Comparison of ENCODE assay signal across 8 cellular contexts in genomic region chr12:2341871-2342270, GRCh38.
DNase-seq lines count a peak whose midpoint lies in the region; ATAC-seq, FAIRE-seq and TF ChIP-seq lines count a peak whose summit lies in the region.

No MANE protein-coding gene starts in this region.

- peak; percentile 82 for FAIRE-seq in RCC 7860 (lab: Jason Lieb, UNC)

- DNase-seq in EH (ENCODE audit: low read depth) (peak; percentile 87), RCC 7860 (ENCODE audit: low spot score) (peak; percentile 77), fibroblast of gingiva (ENCODE audit: low read depth) (peak; percentile 81), retinal pigment epithelial cell (ENCODE audit: low read depth) (peak; percentile 61), mesendoderm (no peak), islet precursor cell (no peak), DMS79 (lab: John Stamatoyannopoulos, UW) (no peak)

- no peak overlapping the region for H3K18ac ChIP-seq in mesendoderm (ENCODE audit: low read length)

- H3K79me1 ChIP-seq in mesendoderm (ENCODE audit: low read length), result no peaks in the 10 kb centered on the region

- H3K4me3 ChIP-seq in retinal pigment epithelial cell (ENCODE audit: low read length) (no peak overlapping the region), mesendoderm (ENCODE audit: low read length) (no peak overlapping the region)

- no peak for ATAC-seq in HG02571 (IDR thresholded peaks at IDR 0.05; ENCODE audit: unreplicated experiment)

- no peaks in the 10 kb centered on the region for H3K79me2 ChIP-seq in mesendoderm (ENCODE audit: control insufficient read depth, insufficient read depth, low read length)

- no peak overlapping the region for H3K9ac ChIP-seq in mesendoderm (ENCODE audit: low read length)

- H2BK15ac ChIP-seq in mesendoderm (replicated peaks; ENCODE audit: low read depth), result no peak overlapping the region

- H2AK5ac ChIP-seq in mesendoderm (ENCODE audit: low read length), result no peak overlapping the region

- no CpG with 5 or more reads among the region's 7 CpGs for WGBS in mesendoderm (ENCODE audit: extremely low coverage, insufficient coverage, low lambda C conversion rate)

- TF ChIP-seq CTCF in retinal pigment epithelial cell (conservative IDR thresholded peaks at IDR 0.05; ENCODE audit: low read depth, low read length), result no peak

- H3K27me3 ChIP-seq in mesendoderm (ENCODE audit: insufficient read depth, low read length, poor library complexity), result no peaks in the 10 kb centered on the region

- no peak overlapping the region for H3K23ac ChIP-seq in mesendoderm (ENCODE audit: low read length)

- H2BK120ac ChIP-seq in mesendoderm (ENCODE audit: low read depth, low read length), result no peak overlapping the region

- H2BK5ac ChIP-seq in mesendoderm (ENCODE audit: low read length), result no peak overlapping the region

- no peaks in the 10 kb centered on the region for H3K36me3 ChIP-seq in mesendoderm (ENCODE audit: control insufficient read depth, insufficient read depth, low read length)

- no peak overlapping the region for H3K27ac ChIP-seq in mesendoderm (ENCODE audit: low read depth, low read length)

- H3K4me1 ChIP-seq in mesendoderm (ENCODE audit: control insufficient read depth, low read depth, low read length), result no peaks in the 10 kb centered on the region

- H4K5ac ChIP-seq in mesendoderm (ENCODE audit: low read length), result no peak overlapping the region

- no peak overlapping the region for H4K8ac ChIP-seq in mesendoderm (ENCODE audit: low read depth, low read length)

- H3K56ac ChIP-seq in mesendoderm (ENCODE audit: low read length), result no peak overlapping the region

- H3K4ac ChIP-seq in mesendoderm (ENCODE audit: low read depth, low read length), result no peak overlapping the region

- no peak overlapping the region for H3K4me2 ChIP-seq in mesendoderm (ENCODE audit: low read length)

Comparison
In these comparisons a context has a peak if more than half of its experiments do, and no peak if none do; other contexts are left out.
1. DNase-seq: peak in EH (single experiment), RCC 7860 (single experiment), fibroblast of gingiva (single experiment) and retinal pigment epithelial cell (single experiment); none in mesendoderm (single experiment), islet precursor cell (single experiment) and DMS79 (single experiment).